Comparison of ENCODE assay signal across 24 cellular contexts in the genomic region with DNA sequence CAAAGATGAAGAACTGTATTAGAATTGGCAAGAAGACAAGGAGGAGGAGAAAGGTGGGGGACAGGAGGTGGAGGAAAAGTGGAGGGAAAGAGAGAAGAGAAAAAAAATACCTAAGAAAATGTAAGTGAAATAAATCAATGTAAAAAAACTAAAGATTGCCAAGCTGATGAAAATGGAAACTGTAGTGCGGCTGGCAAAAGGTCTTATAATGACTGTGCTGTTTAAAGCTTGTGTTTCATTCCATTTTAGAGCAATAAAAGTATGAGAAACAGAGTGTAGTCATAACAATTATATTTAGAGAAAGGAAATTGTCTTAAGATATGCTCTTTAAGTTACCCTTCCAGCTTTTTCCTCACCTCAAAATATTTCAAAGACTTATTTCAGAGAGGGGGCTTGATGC.
DNase-seq lines count a peak whose midpoint lies in the region; ATAC-seq and TF ChIP-seq lines count a peak whose summit lies in the region.
"Had no signal": no experiment of that assay in that cellular context is flagged by ENCODE, and none has a peak within 500 bp of the region (broad histone marks: within the 10 kb centered on the region; RNA-seq: fewer than 3 reads in every experiment).

No MANE protein-coding gene starts in this region.

- no peaks in the 10 kb centered on the region for H3K27me3 Mint-ChIP-seq in mesothelial cell of epicardium (ENCODE audit: low read depth)

- no peaks in the 10 kb centered on the region for H3K36me3 Mint-ChIP-seq in mesothelial cell of epicardium
- H3K36me3 Mint-ChIP-seq: CD8-positive, alpha-beta T cell had no signal

- ATAC-seq in GM19351 (IDR thresholded peaks at IDR 0.05; ENCODE audit: unreplicated experiment) (peak; percentile 51), HG02885 (IDR thresholded peaks at IDR 0.05; ENCODE audit: poor library complexity, unreplicated experiment) (peak; percentile 44)
- ATAC-seq: CD8-positive, alpha-beta T cell; Right ventricle myocardium inferior; SK-N-SH treated with all-trans-retinoic acid at 6 μM for 48 hours had no signal

- peaks cover 48% of the 10 kb centered on the region for H3K4me1 Mint-ChIP-seq in mesothelial cell of epicardium

- H3K27ac Mint-ChIP-seq in mesothelial cell of epicardium: peak overlapping the region; percentile 83
- H3K27ac Mint-ChIP-seq: CD8-positive, alpha-beta T cell; H9 had no signal

- H3K4me3 Mint-ChIP-seq in mesothelial cell of epicardium: no peak overlapping the region
- H3K4me3 Mint-ChIP-seq: CD8-positive, alpha-beta T cell; H9 had no signal

- peaks cover 6% of the 10 kb centered on the region for H3K9me3 Mint-ChIP-seq in mesothelial cell of epicardium
- H3K9me3 Mint-ChIP-seq: CD8-positive, alpha-beta T cell had no signal

- H3K4me3 ChIP-seq in GM12865 (ENCODE audit: low read depth, low read length): no peak overlapping the region
- H3K4me3 ChIP-seq: MG63, Peyer's patch had no signal

- DNase-seq in GM12865 (ENCODE audit: low read depth) (peak; percentile 28), mesothelial cell of epicardium (ENCODE audit: low spot score in 2 of 2, unreplicated experiment in 2 of 2) (no peak), NCI-H526 (lab: John Stamatoyannopoulos, UW) (no peak), NCI-H82 treated with DMSO at 0.1 percent for 48 hours (lab: John Stamatoyannopoulos, UW; ENCODE audit: unreplicated experiment) (no peak)
- no peak for DNase-seq in NK-92 treated with Interleukin-12 subunit alpha and Interleukin-12 subunit beta, amount 100 ng/mL, for 24 hours (lab: John Stamatoyannopoulos, UW)
- no peak for DNase-seq in activated T-cell treated with anti-CD3 and anti-CD28 coated beads, Interleukin-2, amount 50 U/mL, for 48 hours
- DNase-seq: 8988T; BE2C; CD8-positive, alpha-beta T cell; DND-41; H9; MG63; NCI-H1092; NCI-H146; NCI-H2081; NCI-H510A; NCI-H82; Peyer's patch; T-helper 1 cell; T1000 had no signal

- TF ChIP-seq CTCF in GM12865 (IDR thresholded peaks at IDR 0.05; ENCODE audit: insufficient read depth, low read depth, low read length, missing control alignments): no peak
- no peak for TF ChIP-seq CTCF in mesothelial cell of epicardium (IDR thresholded peaks at IDR 0.05; ENCODE audit: unreplicated experiment)
